11 cellular contexts compared by ENCODE assay signal in the genomic region with DNA sequence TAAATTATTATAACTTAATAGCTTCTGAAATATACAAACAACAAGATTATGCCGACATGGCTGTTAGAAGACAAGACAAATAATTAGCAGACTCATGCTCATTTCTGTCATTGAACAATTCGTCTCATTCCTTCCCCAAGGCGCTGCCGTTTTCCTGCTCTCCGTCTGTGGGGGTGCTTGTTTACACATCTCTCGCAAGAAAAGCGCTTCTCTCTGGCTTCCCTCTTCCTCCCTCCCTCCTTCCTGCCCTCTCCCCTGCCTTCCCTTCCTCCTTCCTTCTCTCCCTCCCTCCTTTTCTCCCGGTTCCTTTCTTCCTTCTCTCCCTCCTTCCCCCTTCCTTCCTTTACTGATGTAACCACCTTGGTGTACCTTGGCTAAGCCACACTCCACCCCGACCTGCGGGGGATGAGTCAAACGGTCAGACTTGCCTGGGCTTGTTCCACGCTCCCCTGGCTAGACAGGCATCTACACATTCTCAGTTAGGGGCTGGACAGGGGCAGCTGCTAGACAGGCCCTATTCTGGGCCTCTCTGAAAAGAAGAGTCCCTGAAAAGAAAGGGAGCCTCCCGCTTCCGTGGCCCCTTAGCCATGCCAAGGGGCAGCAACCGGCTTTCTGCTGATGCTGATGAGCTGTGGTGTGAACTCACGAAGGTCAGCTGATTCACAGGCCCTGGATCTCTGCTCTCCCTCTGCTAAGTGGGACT.
DNase-seq lines count a peak whose midpoint lies in the region; ATAC-seq and TF ChIP-seq lines count a peak whose summit lies in the region.
"Had no signal": no experiment of that assay in that cellular context is flagged by ENCODE, and none has a peak within 500 bp of the region (broad histone marks: within the 10 kb centered on the region; RNA-seq: fewer than 3 reads in every experiment).

No MANE protein-coding gene starts in this region.

- H3K4me3 Mint-ChIP-seq in GM23338, result no peak overlapping the region
- no peak overlapping the region for H3K4me3 Mint-ChIP-seq in T-helper 2 cell treated with Interferon-gamma antibody and Interleukin-4, amounts not matched to agents 5 μg/mL and 100 μg/mL, for 36 hours
- H3K4me3 Mint-ChIP-seq: central memory CD8-positive, alpha-beta T cell had no signal

- no peak overlapping the region for H2AFZ ChIP-seq in GM23338

- peak; percentile 69 for ATAC-seq in GM23338
- ATAC-seq in omental fat pad (ENCODE audit: low FRiP score), result peak; percentile 85
- ATAC-seq in GM19463 (IDR thresholded peaks at IDR 0.05; ENCODE audit: unreplicated experiment), result no peak

- no peaks in the 10 kb centered on the region for H4K20me1 ChIP-seq in GM23338 (replicated peaks; ENCODE audit: insufficient read depth)

- H3K27me3 Mint-ChIP-seq in GM23338 (ENCODE audit: insufficient read depth, low read depth, poor library complexity), result peaks cover 7% of the 10 kb centered on the region
- no peaks in the 10 kb centered on the region for H3K27me3 Mint-ChIP-seq in T-helper 2 cell treated with Interferon-gamma antibody and Interleukin-4, amounts not matched to agents 5 μg/mL and 100 μg/mL, for 36 hours (ENCODE audit: low read depth)
- H3K27me3 Mint-ChIP-seq: central memory CD8-positive, alpha-beta T cell had no signal

- peaks cover 70% of the 10 kb centered on the region for H3K9me3 Mint-ChIP-seq in GM23338
- no peaks in the 10 kb centered on the region for H3K9me3 Mint-ChIP-seq in T-helper 2 cell treated with Interferon-gamma antibody and Interleukin-4, amounts not matched to agents 5 μg/mL and 100 μg/mL, for 36 hours
- H3K9me3 Mint-ChIP-seq: central memory CD8-positive, alpha-beta T cell had no signal

- no peaks in the 10 kb centered on the region for H3K4me1 ChIP-seq in GM23338 (ENCODE audit: insufficient read depth)
- H3K4me1 ChIP-seq: SJCRH30 had no signal

- 0 out of 3 replicates have a peak, but pooled peaks cover 6% of the 10 kb centered on the region for H3K36me3 Mint-ChIP-seq in GM23338 (ENCODE audit: low read depth)
- H3K36me3 Mint-ChIP-seq in T-helper 2 cell treated with Interferon-gamma antibody and Interleukin-4, amounts not matched to agents 5 μg/mL and 100 μg/mL, for 36 hours (ENCODE audit: low read depth), result no peaks in the 10 kb centered on the region

- H3K9me2 ChIP-seq in GM23338 (ENCODE audit: insufficient read depth), result no peaks in the 10 kb centered on the region

- H3K4me3 ChIP-seq in GM23338 (no peak overlapping the region), epithelial cell of esophagus (ENCODE audit: low read length) (no peak overlapping the region)
- H3K4me3 ChIP-seq: SJCRH30 had no signal

- H3K27me3 ChIP-seq in GM23338 (ENCODE audit: insufficient read depth), result no peaks in the 10 kb centered on the region
- H3K27me3 ChIP-seq: SJCRH30 had no signal

- TF ChIP-seq CTCF in GM23338 (conservative IDR thresholded peaks at IDR 0.05; ENCODE audit: low read depth in 2 of 2) (no peak), epithelial cell of esophagus (IDR thresholded peaks at IDR 0.05; ENCODE audit: insufficient read depth, low read depth, low read length, missing control alignments) (no peak), omental fat pad (IDR thresholded peaks at IDR 0.05) (no peak)

- H3K4me1 Mint-ChIP-seq in GM23338, result peaks cover 8% of the 10 kb centered on the region
- no peaks in the 10 kb centered on the region for H3K4me1 Mint-ChIP-seq in T-helper 2 cell treated with Interferon-gamma antibody and Interleukin-4, amounts not matched to agents 5 μg/mL and 100 μg/mL, for 36 hours (ENCODE audit: low read depth)
- H3K4me1 Mint-ChIP-seq: central memory CD8-positive, alpha-beta T cell had no signal

- no peaks in the 10 kb centered on the region for H3F3A ChIP-seq in GM23338 (replicated peaks; ENCODE audit: low read depth)

- no peak overlapping the region for H3K27ac ChIP-seq in GM23338 (ENCODE audit: low read depth)
- H3K27ac ChIP-seq: SJCRH30 had no signal

- no peaks in the 10 kb centered on the region for H3K36me3 ChIP-seq in GM23338 (ENCODE audit: insufficient read depth)
- H3K36me3 ChIP-seq: SJCRH30 had no signal

- no peak overlapping the region for H3K4me2 ChIP-seq in GM23338

- H3K79me2 ChIP-seq in GM23338 (replicated peaks; ENCODE audit: insufficient read depth), result no peaks in the 10 kb centered on the region

- DNase-seq in GM23338 (ENCODE audit: low spot score), result peak; percentile 34
- peak; percentile 24 for DNase-seq in NCI-H2196 treated with DMSO at 0.1 percent for 48 hours (lab: John Stamatoyannopoulos, UW; ENCODE audit: unreplicated experiment)
- DNase-seq in epithelial cell of esophagus (ENCODE audit: low read depth), result peak; percentile 54
- DNase-seq in omental fat pad (ENCODE audit: low spot score), result no peak
- no peak for DNase-seq in T-helper 2 cell treated with Interferon-gamma antibody and Interleukin-4, amounts not matched to agents 5 μg/mL and 100 μg/mL, for 36 hours (ENCODE audit: low spot score)
- DNase-seq in stimulated activated naive CD4-positive, alpha-beta T cell (lab: John Stamatoyannopoulos, UW), result no peak
- no peak for DNase-seq in NCI-H524 (lab: John Stamatoyannopoulos, UW)
- DNase-seq: activated CD8-positive, alpha-beta memory T cell treated with anti-CD3 and anti-CD28 coated beads for 24 hours; SJCRH30 had no signal

- no peak overlapping the region for H3K27ac Mint-ChIP-seq in GM23338
- no peak overlapping the region for H3K27ac Mint-ChIP-seq in T-helper 2 cell treated with Interferon-gamma antibody and Interleukin-4, amounts not matched to agents 5 μg/mL and 100 μg/mL, for 36 hours

TF ChIP-seq in GM23338, 12 proteins besides CTCF, POLR2A, EP300 and RAD21 (continues in another document):
- TF ChIP-seq, protein P1, sequence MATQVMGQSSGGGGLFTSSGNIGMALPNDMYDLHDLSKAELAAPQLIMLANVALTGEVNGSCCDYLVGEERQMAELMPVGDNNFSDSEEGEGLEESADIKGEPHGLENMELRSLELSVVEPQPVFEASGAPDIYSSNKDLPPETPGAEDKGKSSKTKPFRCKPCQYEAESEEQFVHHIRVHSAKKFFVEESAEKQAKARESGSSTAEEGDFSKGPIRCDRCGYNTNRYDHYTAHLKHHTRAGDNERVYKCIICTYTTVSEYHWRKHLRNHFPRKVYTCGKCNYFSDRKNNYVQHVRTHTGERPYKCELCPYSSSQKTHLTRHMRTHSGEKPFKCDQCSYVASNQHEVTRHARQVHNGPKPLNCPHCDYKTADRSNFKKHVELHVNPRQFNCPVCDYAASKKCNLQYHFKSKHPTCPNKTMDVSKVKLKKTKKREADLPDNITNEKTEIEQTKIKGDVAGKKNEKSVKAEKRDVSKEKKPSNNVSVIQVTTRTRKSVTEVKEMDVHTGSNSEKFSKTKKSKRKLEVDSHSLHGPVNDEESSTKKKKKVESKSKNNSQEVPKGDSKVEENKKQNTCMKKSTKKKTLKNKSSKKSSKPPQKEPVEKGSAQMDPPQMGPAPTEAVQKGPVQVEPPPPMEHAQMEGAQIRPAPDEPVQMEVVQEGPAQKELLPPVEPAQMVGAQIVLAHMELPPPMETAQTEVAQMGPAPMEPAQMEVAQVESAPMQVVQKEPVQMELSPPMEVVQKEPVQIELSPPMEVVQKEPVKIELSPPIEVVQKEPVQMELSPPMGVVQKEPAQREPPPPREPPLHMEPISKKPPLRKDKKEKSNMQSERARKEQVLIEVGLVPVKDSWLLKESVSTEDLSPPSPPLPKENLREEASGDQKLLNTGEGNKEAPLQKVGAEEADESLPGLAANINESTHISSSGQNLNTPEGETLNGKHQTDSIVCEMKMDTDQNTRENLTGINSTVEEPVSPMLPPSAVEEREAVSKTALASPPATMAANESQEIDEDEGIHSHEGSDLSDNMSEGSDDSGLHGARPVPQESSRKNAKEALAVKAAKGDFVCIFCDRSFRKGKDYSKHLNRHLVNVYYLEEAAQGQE (IDR thresholded peaks at IDR 0.05; ENCODE audit: unreplicated experiment), result no peak
- TF ChIP-seq, protein P2, sequence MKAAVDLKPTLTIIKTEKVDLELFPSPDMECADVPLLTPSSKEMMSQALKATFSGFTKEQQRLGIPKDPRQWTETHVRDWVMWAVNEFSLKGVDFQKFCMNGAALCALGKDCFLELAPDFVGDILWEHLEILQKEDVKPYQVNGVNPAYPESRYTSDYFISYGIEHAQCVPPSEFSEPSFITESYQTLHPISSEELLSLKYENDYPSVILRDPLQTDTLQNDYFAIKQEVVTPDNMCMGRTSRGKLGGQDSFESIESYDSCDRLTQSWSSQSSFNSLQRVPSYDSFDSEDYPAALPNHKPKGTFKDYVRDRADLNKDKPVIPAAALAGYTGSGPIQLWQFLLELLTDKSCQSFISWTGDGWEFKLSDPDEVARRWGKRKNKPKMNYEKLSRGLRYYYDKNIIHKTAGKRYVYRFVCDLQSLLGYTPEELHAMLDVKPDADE (IDR thresholded peaks at IDR 0.05), result no peak
- TF ChIP-seq EZH2 (IDR thresholded peaks at IDR 0.05; ENCODE audit: low read depth, unreplicated experiment) (no peak), ZNF331 (CRISPR knock-in tag; IDR thresholded peaks at IDR 0.05; ENCODE audit: low read depth) (no peak)

Comparison
In these comparisons a context has a peak if more than half of its experiments do, and no peak if none do; other contexts are left out.
1. DNase-seq: peak in GM23338 (single experiment), NCI-H2196 treated with DMSO at 0.1 percent for 48 hours (single experiment) and epithelial cell of esophagus (single experiment); none in omental fat pad (single experiment), T-helper 2 cell treated with Interferon-gamma antibody and Interleukin-4, amounts not matched to agents 5 μg/mL and 100 μg/mL, for 36 hours (single experiment), stimulated activated naive CD4-positive, alpha-beta T cell (0 of 6) and NCI-H524 (0 of 2).